ENCODE assay signal across 21 cellular contexts in genomic region chr5:157444224-157444623, GRCh38. TPM values are rescaled to one million over a fixed set of nuclear protein-coding genes. Genes with fewer than 3 reads are reported as not detected.
"Had no signal": no experiment of that assay in that cellular context is flagged by ENCODE, and none has a peak within 500 bp of the region (broad histone marks: within the 10 kb centered on the region; RNA-seq: fewer than 3 reads in every experiment).

No MANE protein-coding gene starts in this region.

- H3K27ac ChIP-seq: breast epithelium, foreskin keratinocyte, lower lobe of right lung, sigmoid colon had no signal

- H3K36me3 ChIP-seq: breast epithelium, lower lobe of right lung, sigmoid colon had no signal

- H3K27me3 ChIP-seq: breast epithelium, foreskin keratinocyte, sigmoid colon had no signal

- H3K9me3 ChIP-seq: breast epithelium, lower lobe of right lung, mucosa of descending colon, sigmoid colon had no signal

- DNase-seq: activated B cell treated with CpG ODN at 0.5 μM for 24 hours; activated CD4-positive, alpha-beta T cell treated with anti-CD3 and anti-CD28 coated beads for 36 hours; activated CD4-positive, alpha-beta T cell treated with anti-CD3 and anti-CD28 coated beads, Interleukin-2, amount 50 U/mL, for 4 hours; activated CD8-positive, alpha-beta memory T cell treated with anti-CD3 and anti-CD28 coated beads, Interleukin-2, amount 50 U/mL, for 48 hours; activated naive CD4-positive, alpha-beta T cell; activated naive CD8-positive, alpha-beta T cell treated with anti-CD3 and anti-CD28 coated beads, Interleukin-2, amount 10 ng/mL, durations not matched to agents 7 days and 5 days; activated T-cell treated with anti-CD3 and anti-CD28 coated beads, Interleukin-2, amount 50 U/mL, for 4 hours; amniotic stem cell; effector memory CD4-positive, alpha-beta T cell; foreskin keratinocyte; left colon; lower lobe of right lung; mesendoderm; mucosa of descending colon; naive B cell; sigmoid colon; stimulated activated CD4-positive, alpha-beta T cell treated with anti-CD3 and anti-CD28 coated beads, Interleukin-4, amount 100 ng/mL, for 24 hours; stimulated activated naive CD8-positive, alpha-beta T cell treated with anti-CD3 and anti-CD28 coated beads, Interleukin-15, Interleukin-2, amounts not matched to agents 100 U/mL and 50 U/mL, for 24 hours had no signal

- ATAC-seq: activated CD4-positive, alpha-beta T cell treated with anti-CD3 and anti-CD28 coated beads for 36 hours; activated T-cell treated with anti-CD3 and anti-CD28 coated beads, Interleukin-2, amount 50 U/mL, for 4 hours; foreskin keratinocyte; left colon; lower lobe of right lung; mucosa of descending colon; stimulated activated naive CD8-positive, alpha-beta T cell treated with anti-CD3 and anti-CD28 coated beads, Interleukin-15, Interleukin-2, amounts not matched to agents 100 U/mL and 50 U/mL, for 24 hours had no signal

- H3K4me1 ChIP-seq: breast epithelium had no signal

- H3K4me3 ChIP-seq: breast epithelium, lower lobe of right lung, mucosa of descending colon, sigmoid colon had no signal

RNA-seq across cellular contexts. Expression of gene NIPAL4, which starts 15.8 kb away (rescaled TPM):
- total RNA-seq: activated naive CD8-positive, alpha-beta T cell treated with anti-CD3 and anti-CD28 coated beads, Interleukin-2, amount 10 ng/mL, durations not matched to agents 7 days and 5 days; dermis microvascular lymphatic vessel endothelial cell; lower lobe of right lung; progenitor cell of endocrine pancreas had no signal
